Comparison of ENCODE assay signal across 8 cellular contexts in the genomic region with DNA sequence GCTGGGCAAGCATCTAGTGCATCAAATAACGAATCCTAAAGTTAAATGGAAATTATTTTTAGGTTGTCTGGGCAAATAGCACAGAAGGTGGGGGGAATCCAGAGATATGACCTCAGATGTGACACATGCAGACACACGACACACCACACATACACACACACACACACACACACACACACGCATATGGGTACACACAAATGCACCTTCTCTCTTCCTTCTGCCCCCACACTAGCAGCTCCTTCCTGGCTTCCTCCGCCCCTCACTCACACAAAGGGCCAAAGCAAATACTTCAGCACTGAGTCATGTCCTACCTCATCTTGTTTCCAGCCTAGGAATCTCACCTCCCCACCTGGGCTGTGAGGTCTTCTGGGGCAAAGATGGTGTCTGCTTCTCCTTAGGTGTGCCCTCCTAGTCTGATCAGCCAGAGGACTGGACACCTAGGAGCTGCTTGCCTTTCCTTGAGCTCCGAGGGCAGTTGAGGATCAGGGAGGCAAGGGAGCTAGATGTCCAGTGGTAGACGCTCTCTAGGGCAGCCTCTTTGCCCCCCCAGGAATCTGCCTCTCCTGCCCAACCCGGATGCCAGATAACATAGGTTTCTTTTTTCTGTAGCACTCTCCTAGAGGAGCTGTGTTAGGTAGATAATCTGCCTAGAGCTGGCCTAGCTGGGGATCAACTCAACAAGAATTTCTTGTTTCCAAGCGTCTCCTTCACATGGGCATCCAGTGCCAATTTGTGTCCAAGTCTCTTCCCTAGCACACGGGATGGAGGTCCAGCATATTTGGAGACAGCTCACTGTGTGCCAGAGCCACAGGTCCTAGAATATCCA. TPM values are rescaled to one million over a fixed set of nuclear protein-coding genes. Genes with fewer than 3 reads are reported as not detected.
DNase-seq lines count a peak whose midpoint lies in the region; ATAC-seq and TF ChIP-seq lines count a peak whose summit lies in the region.

No MANE protein-coding gene starts in this region.

- peaks cover 36% of the 10 kb centered on the region for H3K4me1 ChIP-seq in GM23338 (ENCODE audit: insufficient read depth)
- peaks cover 20% of the 10 kb centered on the region for H3K4me1 ChIP-seq in foreskin keratinocyte
- H3K4me1 ChIP-seq in ascending aorta, result peaks cover 0 to 7% of the 10 kb centered on the region in 2 donors

- peak overlapping the region; percentile 29; the same call in 1 of the 2 replicates for H3K4me3 ChIP-seq in GM23338
- no peak overlapping the region for H3K4me3 ChIP-seq in ascending aorta

- no peaks in the 10 kb centered on the region for H3K79me2 ChIP-seq in GM23338 (replicated peaks; ENCODE audit: insufficient read depth)

- peak; percentile 90 for DNase-seq in GM23338 (ENCODE audit: low spot score)
- DNase-seq in activated CD4-positive, alpha-beta T cell treated with anti-CD3 and anti-CD28 coated beads, Interleukin-2, amount 50 U/mL, for 24 hours (ENCODE audit: low read depth in 1 of 2, low spot score in 1 of 2), result peak; percentile 24 to 59
- DNase-seq in foreskin keratinocyte, result peak; percentile 93 to 95
- peak; percentile 49 to 62 for DNase-seq in stimulated activated CD4-positive, alpha-beta T cell treated with anti-CD3 and anti-CD28 coated beads, Interleukin-1b, Interleukin-23, amount 100 ng/mL, for 4 hours (ENCODE audit: low read depth in 2 of 2)
- DNase-seq in KG1 (lab: John Stamatoyannopoulos, UW), result no peak
- no peak for DNase-seq in ascending aorta (ENCODE audit: low spot score in 2 of 2)

- H3K4me2 ChIP-seq in GM23338, result peak overlapping the region; percentile 70

- no peak overlapping the region for H2AFZ ChIP-seq in GM23338

- peaks cover 25% of the 10 kb centered on the region for H3K27me3 Mint-ChIP-seq in GM23338 (ENCODE audit: insufficient read depth, low read depth, poor library complexity)

- H3K4me3 Mint-ChIP-seq in GM23338, result peak overlapping the region; percentile 40; the same call in 1 of the 3 replicates

- no peaks in the 10 kb centered on the region for H3K27me3 ChIP-seq in GM23338 (ENCODE audit: insufficient read depth)
- H3K27me3 ChIP-seq in foreskin keratinocyte, result no peaks in the 10 kb centered on the region
- no peaks in the 10 kb centered on the region for H3K27me3 ChIP-seq in ascending aorta

- H3K27ac Mint-ChIP-seq in GM23338, result peak overlapping the region; percentile 98

- H4K20me1 ChIP-seq in GM23338 (replicated peaks; ENCODE audit: insufficient read depth), result no peaks in the 10 kb centered on the region

- H3K4me1 Mint-ChIP-seq in GM23338, result peaks cover 39% of the 10 kb centered on the region

- intact Hi-C loops in ascending aorta (cut with DNase I), result no loop called here

- H3K36me3 ChIP-seq in GM23338 (ENCODE audit: insufficient read depth) (no peaks in the 10 kb centered on the region), ascending aorta (no peaks in the 10 kb centered on the region)

- H3F3A ChIP-seq in GM23338 (replicated peaks; ENCODE audit: low read depth), result peaks cover 8% of the 10 kb centered on the region; the same call in 1 of the 2 replicates

- H3K9me3 Mint-ChIP-seq in GM23338, result no peaks in the 10 kb centered on the region

- peak overlapping the region; percentile 96 for H3K27ac ChIP-seq in GM23338 (ENCODE audit: low read depth)
- H3K27ac ChIP-seq in foreskin keratinocyte, result peak overlapping the region; percentile 71
- H3K27ac ChIP-seq in ascending aorta, result peak overlapping the region in 1 of 2 donors; percentile 49

- H3K9me3 ChIP-seq in ascending aorta, result no peaks in the 10 kb centered on the region

- H3K9me2 ChIP-seq in GM23338 (ENCODE audit: insufficient read depth), result no peaks in the 10 kb centered on the region

- no peak for TF ChIP-seq CTCF in GM23338 (conservative IDR thresholded peaks at IDR 0.05; ENCODE audit: low read depth in 2 of 2)
- TF ChIP-seq CTCF in foreskin keratinocyte (conservative IDR thresholded peaks at IDR 0.05), result no peak
- no peak for TF ChIP-seq CTCF in ascending aorta (IDR thresholded peaks at IDR 0.05)

- peaks cover 3% of the 10 kb centered on the region; the same call in 1 of the 3 replicates for H3K36me3 Mint-ChIP-seq in GM23338 (ENCODE audit: low read depth)

- ATAC-seq in GM23338, result peak; percentile 51
- peak; percentile 81 for ATAC-seq in foreskin keratinocyte
- no peak for ATAC-seq in GM21529 (IDR thresholded peaks at IDR 0.05; ENCODE audit: unreplicated experiment)
- no peak for ATAC-seq in GM18520 (IDR thresholded peaks at IDR 0.05; ENCODE audit: unreplicated experiment)

TF ChIP-seq in GM23338, 12 proteins besides CTCF, POLR2A, EP300 and RAD21:
- no peak for TF ChIP-seq EZH2 (IDR thresholded peaks at IDR 0.05; ENCODE audit: low read depth, unreplicated experiment)
- peak; percentile 53; the same call in 1 of the 2 replicates for TF ChIP-seq POLR2AphosphoS5 (IDR thresholded peaks at IDR 0.05; ENCODE audit: low read depth)

RNA-seq across cellular contexts. Expression of a gene that starts 14.3 kb away (rescaled TPM):
- total RNA-seq in GM23338 (2014; rRNA removed; shearing (Covaris generic)), result 31.9 and 40.8 TPM in 2 replicates
- 15.9 and 16.2 TPM in 2 replicates for polyA plus RNA-seq in GM23338 (2016; fragmentation: Nextera tagmentation; extraction: Ambion mirVana)
- 31.7 and 34.0 TPM in 2 replicates for total RNA-seq in foreskin keratinocyte
- 10.1 and 11.7 TPM in 2 replicates for polyA plus RNA-seq in foreskin keratinocyte
- 70.9 TPM for total RNA-seq in ascending aorta

Comparison
In these comparisons a context has a peak if more than half of its experiments do, and no peak if none do; other contexts are left out.
1. ATAC-seq: peak in GM23338 (single experiment) and foreskin keratinocyte (single experiment); none in GM21529 (single experiment) and GM18520 (single experiment).
2. DNase-seq: peak in GM23338 (single experiment), activated CD4-positive, alpha-beta T cell treated with anti-CD3 and anti-CD28 coated beads, Interleukin-2, amount 50 U/mL, for 24 hours (2 of 2), foreskin keratinocyte (2 of 2) and stimulated activated CD4-positive, alpha-beta T cell treated with anti-CD3 and anti-CD28 coated beads, Interleukin-1b, Interleukin-23, amount 100 ng/mL, for 4 hours (2 of 2); none in KG1 (single experiment) and ascending aorta (0 of 2).